Comparison of ENCODE assay signal across 17 cellular contexts in genomic region chr6:89315199-89315598, GRCh38. TPM values are rescaled to one million over a fixed set of nuclear protein-coding genes. Genes with fewer than 3 reads are reported as not detected.
A peak's percentile ranks its signal among the peaks of the same experiment; 100 is the strongest.
DNase-seq lines count a peak whose midpoint lies in the region; TF ChIP-seq lines count a peak whose summit lies in the region.
"Had no signal": no experiment of that assay in that cellular context is flagged by ENCODE, and none has a peak within 500 bp of the region (broad histone marks: within the 10 kb centered on the region; RNA-seq: fewer than 3 reads in every experiment).

Gene GABRR2 (minus strand): TSS chr6:89315299. CDS start chr6:89315165, 134 bp downstream.

- H3K27ac ChIP-seq in SK-N-MC, result peak within 1 kb of the TSS; percentile 27
- H3K27ac ChIP-seq in WERI-Rb-1, result no peak within 1 kb of the TSS
- peak within 1 kb of the TSS; percentile 49 for H3K27ac ChIP-seq in skeletal muscle tissue (ENCODE audit: low read depth, low read length)

- H3K36me3 ChIP-seq in SK-N-MC (ENCODE audit: insufficient read depth, low read length) (no peaks in the 10 kb centered on the region), WERI-Rb-1 (no peaks in the 10 kb centered on the region), skeletal muscle tissue (ENCODE audit: control insufficient read depth in 3 of 3, insufficient read depth in 3 of 3, low read length in 3 of 3) (no peaks in the 10 kb centered on the region)
- H3K36me3 ChIP-seq: BE2C had no signal

- no peaks in the 10 kb centered on the region for H3K27me3 ChIP-seq in WERI-Rb-1 (ENCODE audit: insufficient read depth, low read depth, severe bottlenecking)
- H3K27me3 ChIP-seq in skeletal muscle tissue (ENCODE audit: control insufficient read depth in 3 of 3, insufficient read depth in 3 of 3, low read length in 3 of 3), result no peaks in the 10 kb centered on the region
- H3K27me3 ChIP-seq: BE2C had no signal

- H3K27me3 Mint-ChIP-seq in glutamatergic neuron (ENCODE audit: unreplicated experiment), result peaks cover 6% of the 10 kb centered on the region
- H3K27me3 Mint-ChIP-seq: CD4-positive, CD25-positive, alpha-beta regulatory T cell had no signal

- H3K4me3 Mint-ChIP-seq in glutamatergic neuron (ENCODE audit: unreplicated experiment), result peak within 1 kb of the TSS; percentile 34
- H3K4me3 Mint-ChIP-seq: CD4-positive, CD25-positive, alpha-beta regulatory T cell; GM23338 had no signal

- H3K4me3 ChIP-seq in SK-N-MC (no peak within 1 kb of the TSS), WERI-Rb-1 (ENCODE audit: low read depth, low read length) (no peak within 1 kb of the TSS), skeletal muscle tissue (ENCODE audit: low read length in 3 of 3) (peak within 1 kb of the TSS in 1 of 3 donors; percentile 2)
- H3K4me3 ChIP-seq: GM23338 had no signal

- TF ChIP-seq CTCF in WERI-Rb-1 (IDR thresholded peaks at IDR 0.05; ENCODE audit: low read depth, low read length), result no peak
- no peak for TF ChIP-seq CTCF in glutamatergic neuron (IDR thresholded peaks at IDR 0.05; ENCODE audit: partially characterized antibody, unreplicated experiment)

- peaks cover 6% of the 10 kb centered on the region for H3K36me3 Mint-ChIP-seq in glutamatergic neuron (ENCODE audit: unreplicated experiment)

- H3K4me1 Mint-ChIP-seq in glutamatergic neuron (ENCODE audit: low read depth, unreplicated experiment), result peaks cover 29% of the 10 kb centered on the region

- no peak within 1 kb of the TSS for H3K9ac ChIP-seq in SK-N-MC (ENCODE audit: insufficient read length)
- H3K9ac ChIP-seq in skeletal muscle tissue (ENCODE audit: low read depth in 1 of 3, low read length in 3 of 3), result peak within 1 kb of the TSS in 1 of 3 donors; percentile 27

- H3K4me1 ChIP-seq in skeletal muscle tissue (ENCODE audit: control insufficient read depth in 3 of 3, insufficient read depth in 3 of 3, low read length in 3 of 3), result peaks cover 27 to 39% (median 31%) of the 10 kb centered on the region in 3 donors

- H3K9me3 ChIP-seq in SK-N-MC (ENCODE audit: low read depth, low read length) (no peaks in the 10 kb centered on the region), WERI-Rb-1 (ENCODE audit: severe bottlenecking) (no peaks in the 10 kb centered on the region), skeletal muscle tissue (ENCODE audit: control insufficient read depth in 3 of 3, low read length in 3 of 3) (no peaks in the 10 kb centered on the region)
- H3K9me3 ChIP-seq: BE2C, Caco-2 had no signal

- no peak for DNase-seq in SK-N-MC (ENCODE audit: low read depth, low spot score)
- peak; percentile 44 for DNase-seq in WERI-Rb-1
- peak; percentile 30 for DNase-seq in glutamatergic neuron
- no peak for DNase-seq in occipital lobe (lab: John Stamatoyannopoulos, UW)
- DNase-seq in iPS-NIHi7 (ENCODE audit: extremely low spot score), result no peak
- DNase-seq: BE2C; C1 segment of cervical spinal cord; Caco-2; CD4-positive, CD25-positive, alpha-beta regulatory T cell; DMS79; GDM1; HCEC 1CT; IMR-90 had no signal

- H3K27ac Mint-ChIP-seq in glutamatergic neuron (ENCODE audit: unreplicated experiment), result peak within 1 kb of the TSS; percentile 85
- H3K27ac Mint-ChIP-seq: CD4-positive, CD25-positive, alpha-beta regulatory T cell; GM23338 had no signal

- H3K9me3 Mint-ChIP-seq in glutamatergic neuron (ENCODE audit: unreplicated experiment), result peaks cover 4% of the 10 kb centered on the region

RNA-seq across cellular contexts. Expression of gene GABRR2, which starts in this region (rescaled TPM):
- total RNA-seq in glutamatergic neuron (ENCODE audit: unreplicated experiment) (0.49 TPM), skeletal muscle tissue (not detected), occipital lobe (0.16 TPM)
- total RNA-seq: A172, Daoy, GM23338, IMR-90 had no signal

Comparison
In these comparisons a context has a peak if more than half of its experiments do, and no peak if none do; other contexts are left out.
1. Peak in DNase-seq in glutamatergic neuron; RNA of the gene not detected or under 1 TPM.